Comparison of ENCODE assay signal across 19 cellular contexts in genomic region chr2:48369971-48370370, GRCh38. TPM values are rescaled to one million over a fixed set of nuclear protein-coding genes. Genes with fewer than 3 reads are reported as not detected.
DNase-seq lines count a peak whose midpoint lies in the region; ATAC-seq and TF ChIP-seq lines count a peak whose summit lies in the region.
"Had no signal": no experiment of that assay in that cellular context is flagged by ENCODE, and none has a peak within 500 bp of the region (broad histone marks: within the 10 kb centered on the region; RNA-seq: fewer than 3 reads in every experiment).

No MANE protein-coding gene starts in this region.

- H3K27me3 Mint-ChIP-seq in CD4-positive, alpha-beta T cell, result no peaks in the 10 kb centered on the region
- H3K27me3 Mint-ChIP-seq in H9 (ENCODE audit: low read depth), result no peaks in the 10 kb centered on the region

- no peak overlapping the region for H2BK5ac ChIP-seq in H9 (ENCODE audit: insufficient read length, low read length)

- H3K27me3 ChIP-seq in CD4-positive, alpha-beta T cell (ENCODE audit: control insufficient read depth, insufficient read depth, low read length), result no peaks in the 10 kb centered on the region
- H3K27me3 ChIP-seq in H9 (ENCODE audit: insufficient read depth, low read length), result no peaks in the 10 kb centered on the region
- no peaks in the 10 kb centered on the region for H3K27me3 ChIP-seq in iPS-20b (ENCODE audit: insufficient read depth, low read length)
- H3K27me3 ChIP-seq: BE2C had no signal

- CTCF ChIA-PET in CD4-positive, alpha-beta T cell (lab: Charles Lee), result no interaction called here

- no peak overlapping the region for H2AK5ac ChIP-seq in H9 (ENCODE audit: insufficient read length, low read length)

- no peak overlapping the region for H3K4ac ChIP-seq in H9 (ENCODE audit: low read depth, low read length)

- H3K79me2 ChIP-seq in H9 (ENCODE audit: insufficient read depth, low read length), result no peaks in the 10 kb centered on the region

- no peak overlapping the region for H2AFZ ChIP-seq in H9 (ENCODE audit: low read length)

- no peak overlapping the region for H3K56ac ChIP-seq in H9 (ENCODE audit: insufficient read length, low read depth, low read length)

- TF ChIP-seq CTCF in CD4-positive, alpha-beta T cell (IDR thresholded peaks at IDR 0.05), result no peak
- TF ChIP-seq CTCF in H9 (conservative IDR thresholded peaks at IDR 0.05) (no peak), coronary artery (IDR thresholded peaks at IDR 0.05) (no peak)

- no peak for TF ChIP-seq POLR2A in GM18505 (IDR thresholded peaks at IDR 0.05; ENCODE audit: borderline replicate concordance, extremely low read depth, insufficient read depth, insufficient read length)

- no peaks in the 10 kb centered on the region for H3K23me2 ChIP-seq in H9 (ENCODE audit: insufficient read length, low read depth, low read length, poor library complexity, severe bottlenecking)

- H3K9ac ChIP-seq in H9 (ENCODE audit: extremely low read depth, insufficient read length, low read length) (no peak overlapping the region), iPS-20b (ENCODE audit: low read depth, low read length) (no peak overlapping the region)
- H3K9ac ChIP-seq: SK-N-SH had no signal

- H3K79me1 ChIP-seq in H9 (ENCODE audit: insufficient read depth, low read depth, low read length, poor library complexity, severe bottlenecking), result no peaks in the 10 kb centered on the region

- no peak overlapping the region for H2BK120ac ChIP-seq in H9 (ENCODE audit: low read depth, low read length, poor library complexity, severe bottlenecking)

- H3K36me3 Mint-ChIP-seq in CD4-positive, alpha-beta T cell (ENCODE audit: low read depth), result peaks cover 79% of the 10 kb centered on the region
- H3K36me3 Mint-ChIP-seq in H9 (ENCODE audit: insufficient read depth in 1 of 3, low read depth in 3 of 3), result peaks cover 16 to 19% (median 18%) of the 10 kb centered on the region in 3 experiments; a peak in 6 of 7 replicates

- no peak overlapping the region for H2BK15ac ChIP-seq in H9 (ENCODE audit: low read depth, low read length)

- intact Hi-C loops in CD4-positive, alpha-beta T cell (cut with DNase I, micrococcal nuclease), result no loop called here

- H2BK20ac ChIP-seq in H9 (ENCODE audit: low read depth, low read length, poor library complexity, severe bottlenecking), result no peak overlapping the region

- no peak overlapping the region for H4K8ac ChIP-seq in H9 (replicated peaks; ENCODE audit: insufficient read length, low read depth, low read length)

- peaks cover 26% of the 10 kb centered on the region for H3K36me3 ChIP-seq in iPS-20b (ENCODE audit: insufficient read depth, low read depth, low read length)
- H3K36me3 ChIP-seq: BE2C had no signal

- no peaks in the 10 kb centered on the region for H3K9me3 Mint-ChIP-seq in CD4-positive, alpha-beta T cell
- 0 out of 5 replicates have a peak, but pooled peaks cover 0 to 4% of the 10 kb centered on the region in 2 experiments for H3K9me3 Mint-ChIP-seq in H9

- no peak overlapping the region for H3K18ac ChIP-seq in H9 (ENCODE audit: insufficient read length, low read depth, low read length)

- H3K4me3 ChIP-seq in iPS-20b (ENCODE audit: low read length) (peak overlapping the region; percentile 2; the same call in 1 of the 2 replicates), coronary artery (no peak overlapping the region)

- no peak overlapping the region for H4K5ac ChIP-seq in H9 (ENCODE audit: insufficient read length, low read depth, low read length)

- no peaks in the 10 kb centered on the region for H4K20me1 ChIP-seq in H9 (ENCODE audit: control insufficient read depth, insufficient read depth, insufficient read length)

- H3K23ac ChIP-seq in H9 (ENCODE audit: insufficient read length, low read depth, low read length), result no peak overlapping the region

- no peak overlapping the region for H3K27ac ChIP-seq in CD4-positive, alpha-beta T cell (ENCODE audit: low read depth, low read length)
- H3K27ac ChIP-seq in H9 (ENCODE audit: insufficient read length, low read depth, low read length) (no peak overlapping the region), iPS-20b (ENCODE audit: low read length) (no peak overlapping the region), coronary artery (no peak overlapping the region)

- H3K27ac Mint-ChIP-seq in CD4-positive, alpha-beta T cell, result peak overlapping the region; percentile 8
- H3K27ac Mint-ChIP-seq in H9, result peak overlapping the region; percentile 75 to 94 (median 76); a peak in 5 of 7 replicates

- no CpG with 5 or more reads among the region's 3 CpGs for WGBS in H9 (ENCODE audit: extremely low coverage, insufficient read length, low lambda C conversion rate)

- peaks cover 24% of the 10 kb centered on the region for H3K4me1 Mint-ChIP-seq in CD4-positive, alpha-beta T cell (ENCODE audit: low read depth)
- peaks cover 36 to 45% of the 10 kb centered on the region in 2 experiments for H3K4me1 Mint-ChIP-seq in H9

- H3K4me2 ChIP-seq in H9 (ENCODE audit: insufficient read depth, insufficient read length, low read length), result no peak overlapping the region
- H3K4me2 ChIP-seq: SK-N-SH had no signal

- no peak overlapping the region for H3K4me3 Mint-ChIP-seq in CD4-positive, alpha-beta T cell
- H3K4me3 Mint-ChIP-seq in H9, result no peak overlapping the region

- POLR2A ChIA-PET in CD4-positive, alpha-beta T cell (lab: Charles Lee), result no interaction called here

- H3K14ac ChIP-seq in H9 (ENCODE audit: insufficient read depth, low read length), result no peak overlapping the region

- ATAC-seq in CD4-positive, alpha-beta T cell (ENCODE audit: poor library complexity), result no peak
- ATAC-seq in HG02970 (IDR thresholded peaks at IDR 0.05; ENCODE audit: low FRiP score, unreplicated experiment) (no peak), HG02759 (IDR thresholded peaks at IDR 0.05; ENCODE audit: unreplicated experiment) (no peak), GM18505 (IDR thresholded peaks at IDR 0.05; ENCODE audit: unreplicated experiment) (no peak)

- no peak overlapping the region for H3T11ph ChIP-seq in H9 (ENCODE audit: low read length)

- no peaks in the 10 kb centered on the region for H3K9me3 ChIP-seq in CD4-positive, alpha-beta T cell (ENCODE audit: control insufficient read depth, low read length)
- H3K9me3 ChIP-seq in H9 (ENCODE audit: control insufficient read depth, low read depth, low read length) (no peaks in the 10 kb centered on the region), iPS-20b (ENCODE audit: insufficient read depth, low read depth, low read length) (no peaks in the 10 kb centered on the region; the same call in 1 of the 2 replicates)
- H3K9me3 ChIP-seq: BE2C, SK-N-SH had no signal

- no peak for DNase-seq in CD4-positive, alpha-beta T cell
- DNase-seq in H9 (peak; percentile 41), cerebellar cortex (ENCODE audit: low spot score) (peak; percentile 77), coronary artery (ENCODE audit: low spot score) (no peak)
- DNase-seq: BE2C, DMS79, KG1, MV-4-11, NCI-H1694 treated with DMSO at 0.1 percent for 48 hours, NCI-H226, NCI-H524, NCI-H82, OCI-M1, Right ventricle myocardium superior, SK-N-SH had no signal

- no peaks in the 10 kb centered on the region; the same call in 1 of the 2 replicates for H3K4me1 ChIP-seq in H9 (ENCODE audit: insufficient read depth, low read length)
- peaks cover 16% of the 10 kb centered on the region for H3K4me1 ChIP-seq in iPS-20b (ENCODE audit: insufficient read depth, low read length)
- H3K4me1 ChIP-seq: BE2C had no signal

- H4K91ac ChIP-seq in H9 (ENCODE audit: insufficient read length, low read depth, low read length), result no peak overlapping the region

- H2BK12ac ChIP-seq in H9 (ENCODE audit: insufficient read length, low read depth, low read length), result no peak overlapping the region

RNA-seq across cellular contexts. Expression of gene FOXN2, which starts 55.5 kb away (rescaled TPM):
- total RNA-seq in CD4-positive, alpha-beta T cell, result 10 to 100 TPM; 55.5 to 56.8 TPM
- 21.2 and 22.1 TPM in 2 replicates for total RNA-seq in H9 (2021)

Comparison
In these comparisons a context has a peak if more than half of its experiments do, and no peak if none do; other contexts are left out.
1. DNase-seq: peak in H9 (single experiment) and cerebellar cortex (single experiment); none in CD4-positive, alpha-beta T cell (0 of 10) and coronary artery (single experiment).